Comparison of ENCODE assay signal across 33 cellular contexts in the genomic region with DNA sequence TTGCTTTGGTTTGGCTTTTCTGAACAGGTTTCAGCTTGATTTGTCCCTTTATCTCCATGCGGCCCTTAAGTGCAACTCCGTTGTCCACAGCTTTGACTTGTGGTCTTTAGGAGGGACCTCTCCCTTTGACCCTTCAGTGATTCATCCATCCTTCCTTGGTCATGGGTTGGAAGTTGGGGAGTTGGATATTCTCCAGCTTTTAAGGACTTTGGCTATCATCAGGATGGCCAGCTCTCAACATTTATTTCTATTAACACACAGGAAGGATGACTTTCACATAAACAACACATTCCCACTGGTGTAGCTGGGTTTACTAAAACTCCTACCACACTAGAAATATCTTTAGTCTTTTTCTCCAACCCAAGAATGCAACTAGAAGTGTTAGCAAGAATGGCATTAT. TPM values are rescaled to one million over a fixed set of nuclear protein-coding genes. Genes with fewer than 3 reads are reported as not detected.
DNase-seq lines count a peak whose midpoint lies in the region; TF ChIP-seq lines count a peak whose summit lies in the region.
"Had no signal": no experiment of that assay in that cellular context is flagged by ENCODE, and none has a peak within 500 bp of the region (broad histone marks: within the 10 kb centered on the region; RNA-seq: fewer than 3 reads in every experiment).

No MANE protein-coding gene starts in this region.

- H3K4me3 Mint-ChIP-seq in mesothelial cell of epicardium, result no peak overlapping the region
- H3K4me3 Mint-ChIP-seq: activated CD4-positive, alpha-beta memory T cell treated with anti-CD3 and anti-CD28 coated beads, Interleukin-2, amount 10 ng/mL, durations not matched to agents 7 days and 5 days; activated naive CD4-positive, alpha-beta T cell treated with anti-CD3 and anti-CD28 coated beads for 36 hours; activated T-helper 1 cell treated with anti-CD3 and anti-CD28 coated beads, Interleukin-12 subunit alpha, Interleukin-12 subunit beta, Interleukin-2, Interleukin-4 antibody, amounts not matched to agents 30 ng/mL and 10 ng/mL and 1 ng/mL, durations not matched to agents 14 hours and 24 hours and 36 hours; CD14-positive monocyte; naive thymus-derived CD4-positive, alpha-beta T cell; stimulated activated effector memory CD8-positive, alpha-beta T cell treated with anti-CD3 and anti-CD28 coated beads, Interleukin-12 subunit alpha, Interleukin-12 subunit beta, amount 100 ng/mL, for 72 hours had no signal

- peaks cover 4% of the 10 kb centered on the region for H3K9me3 Mint-ChIP-seq in mesothelial cell of epicardium
- H3K9me3 Mint-ChIP-seq: activated CD4-positive, alpha-beta memory T cell treated with anti-CD3 and anti-CD28 coated beads, Interleukin-2, amount 10 ng/mL, durations not matched to agents 7 days and 5 days had no signal

- H3K4me1 ChIP-seq in GM23248 (ENCODE audit: insufficient read depth), result peaks cover 57% of the 10 kb centered on the region
- H3K4me1 ChIP-seq: body of pancreas, left ventricle myocardium inferior, right lobe of liver, upper lobe of left lung had no signal

- 37 to 44% methylated on average over 2 of the region's 2 CpGs for WGBS in GM23248 (ENCODE audit: low coverage in 1 of 2, low lambda C conversion rate in 2 of 2, missing lambda C conversion rate in 2 of 2), 2 experiments

- no peak overlapping the region for H3K27ac Mint-ChIP-seq in mesothelial cell of epicardium
- H3K27ac Mint-ChIP-seq: activated CD4-positive, alpha-beta memory T cell treated with anti-CD3 and anti-CD28 coated beads, Interleukin-2, amount 10 ng/mL, durations not matched to agents 7 days and 5 days; activated naive CD4-positive, alpha-beta T cell treated with anti-CD3 and anti-CD28 coated beads for 36 hours; activated T-helper 1 cell treated with anti-CD3 and anti-CD28 coated beads, Interleukin-12 subunit alpha, Interleukin-12 subunit beta, Interleukin-2, Interleukin-4 antibody, amounts not matched to agents 30 ng/mL and 10 ng/mL and 1 ng/mL, durations not matched to agents 14 hours and 24 hours and 36 hours; naive thymus-derived CD4-positive, alpha-beta T cell; progenitor cell of endocrine pancreas; stimulated activated effector memory CD8-positive, alpha-beta T cell treated with anti-CD3 and anti-CD28 coated beads, Interleukin-12 subunit alpha, Interleukin-12 subunit beta, amount 100 ng/mL, for 72 hours had no signal

- TF ChIP-seq CTCF in fibroblast of mammary gland (conservative IDR thresholded peaks at IDR 0.05; ENCODE audit: control insufficient read depth, insufficient read depth, low read depth, low read length), result no peak
- TF ChIP-seq CTCF in mesothelial cell of epicardium (IDR thresholded peaks at IDR 0.05; ENCODE audit: unreplicated experiment), result no peak

- H4K20me1 ChIP-seq in GM23248 (ENCODE audit: insufficient read depth), result no peaks in the 10 kb centered on the region

- peak overlapping the region; percentile 3 for H3K4me2 ChIP-seq in GM23248 (ENCODE audit: unreplicated experiment)
- H3K4me2 ChIP-seq: PC-9 had no signal

- no peaks in the 10 kb centered on the region for H3K9me3 ChIP-seq in GM23248 (ENCODE audit: low read depth)
- H3K9me3 ChIP-seq: body of pancreas, right lobe of liver, upper lobe of left lung had no signal

- no peaks in the 10 kb centered on the region for H3K27me3 ChIP-seq in GM23248 (replicated peaks; ENCODE audit: insufficient read depth)
- H3K27me3 ChIP-seq: body of pancreas, right lobe of liver, upper lobe of left lung had no signal

- no peak overlapping the region for H2AFZ ChIP-seq in GM23248
- H2AFZ ChIP-seq: PC-9 had no signal

- peak overlapping the region; percentile 52 for H3K27ac ChIP-seq in GM23248
- H3K27ac ChIP-seq: body of pancreas, dorsolateral prefrontal cortex, left ventricle myocardium inferior, PC-9, right lobe of liver, upper lobe of left lung had no signal

- H3K4me1 Mint-ChIP-seq in mesothelial cell of epicardium, result no peaks in the 10 kb centered on the region
- H3K4me1 Mint-ChIP-seq: activated CD4-positive, alpha-beta memory T cell treated with anti-CD3 and anti-CD28 coated beads, Interleukin-2, amount 10 ng/mL, durations not matched to agents 7 days and 5 days; CD14-positive monocyte; naive thymus-derived CD4-positive, alpha-beta T cell; stimulated activated effector memory CD8-positive, alpha-beta T cell treated with anti-CD3 and anti-CD28 coated beads, Interleukin-12 subunit alpha, Interleukin-12 subunit beta, amount 100 ng/mL, for 72 hours had no signal

- peak; percentile 40 for DNase-seq in GM23248
- DNase-seq in RPMI7951 (ENCODE audit: low read depth), result peak; percentile 87
- peak; percentile 71 for DNase-seq in fibroblast of mammary gland (ENCODE audit: low read depth)
- DNase-seq in skeletal muscle cell (ENCODE audit: low read depth), result peak; percentile 36
- DNase-seq in kidney tubule cell (ENCODE audit: low spot score), result no peak
- no peak for DNase-seq in C1 segment of cervical spinal cord (lab: John Stamatoyannopoulos, UW)
- no peak for DNase-seq in mesothelial cell of epicardium (ENCODE audit: low spot score in 2 of 2, unreplicated experiment in 2 of 2)
- no peak for DNase-seq in medulla oblongata (ENCODE audit: extremely low spot score)
- DNase-seq: activated CD4-positive, alpha-beta memory T cell treated with anti-CD3 and anti-CD28 coated beads, Interleukin-2, amount 10 ng/mL, durations not matched to agents 7 days and 5 days; activated CD4-positive, alpha-beta T cell treated with anti-CD3 and anti-CD28 coated beads for 1 hour; activated CD8-positive, alpha-beta memory T cell treated with anti-CD3 and anti-CD28 coated beads, Interleukin-2, amount 50 U/mL, for 4 hours; activated naive CD4-positive, alpha-beta T cell treated with anti-CD3 and anti-CD28 coated beads for 36 hours; body of pancreas; DMS79 treated with DMSO at 0.1 percent for 48 hours; dorsolateral prefrontal cortex; glutamatergic neuron; Karpas-422; left ventricle myocardium inferior; midbrain; naive thymus-derived CD4-positive, alpha-beta T cell; NCI-H1417 treated with DMSO at 0.1 percent for 48 hours; NCI-H2081 treated with DMSO at 0.1 percent for 48 hours; NCI-H345; NCI-H69; PC-9; right lobe of liver; Right ventricle myocardium superior; substantia nigra; upper lobe of left lung had no signal

- H3K36me3 Mint-ChIP-seq in mesothelial cell of epicardium, result no peaks in the 10 kb centered on the region
- H3K36me3 Mint-ChIP-seq: CD14-positive monocyte; stimulated activated effector memory CD8-positive, alpha-beta T cell treated with anti-CD3 and anti-CD28 coated beads, Interleukin-12 subunit alpha, Interleukin-12 subunit beta, amount 100 ng/mL, for 72 hours had no signal

- in situ Hi-C loops in GM23248 (cut with MboI), result no loop called here

- peaks cover 50% of the 10 kb centered on the region for H3F3A ChIP-seq in GM23248 (ENCODE audit: insufficient read depth)

- H3K4me3 ChIP-seq in GM23248 (no peak overlapping the region), fibroblast of mammary gland (ENCODE audit: control insufficient read depth, low read depth, low read length) (no peak overlapping the region), skeletal muscle cell (ENCODE audit: low read depth, low read length) (no peak overlapping the region)
- H3K4me3 ChIP-seq: body of pancreas, dorsolateral prefrontal cortex, left ventricle myocardium inferior, PC-9, right lobe of liver, upper lobe of left lung had no signal

- peaks cover 5% of the 10 kb centered on the region for H3K27me3 Mint-ChIP-seq in mesothelial cell of epicardium (ENCODE audit: low read depth)
- H3K27me3 Mint-ChIP-seq: activated CD4-positive, alpha-beta memory T cell treated with anti-CD3 and anti-CD28 coated beads, Interleukin-2, amount 10 ng/mL, durations not matched to agents 7 days and 5 days; progenitor cell of endocrine pancreas had no signal

- no peak overlapping the region for H3K9ac ChIP-seq in GM23248

- no peaks in the 10 kb centered on the region; the same call in 1 of the 2 replicates for H3K9me2 ChIP-seq in GM23248 (ENCODE audit: insufficient read depth)

- H3K36me3 ChIP-seq in GM23248 (ENCODE audit: low read depth), result no peaks in the 10 kb centered on the region
- H3K36me3 ChIP-seq: left ventricle myocardium inferior, right lobe of liver, upper lobe of left lung had no signal

- H3K79me2 ChIP-seq in GM23248 (ENCODE audit: insufficient read depth), result no peaks in the 10 kb centered on the region

RNA-seq across cellular contexts. Expression of a gene that starts 50.9 kb away (rescaled TPM):
- total RNA-seq in GM23248 (2014; rRNA removed; shearing (Covaris generic)), result 2.5 and 5.6 TPM in 2 replicates
- 3.7 and 5.7 TPM in 2 replicates for polyA plus RNA-seq in GM23248 (2016; fragmentation: Nextera tagmentation; extraction: Ambion mirVana)
- total RNA-seq in RPMI7951 (2014; rRNA removed; shearing (Covaris generic)), result 19.1 and 26.3 TPM in 2 replicates
- total RNA-seq in mesothelial cell of epicardium, result 6.9 to 8.2 TPM (median 7.7 TPM) in 3 replicates
- total RNA-seq: body of pancreas had no signal
- polyA plus RNA-seq: CD14-positive monocyte; naive thymus-derived CD4-positive, alpha-beta T cell had no signal

Comparison
In these comparisons a context has a peak if more than half of its experiments do, and no peak if none do; other contexts are left out.
1. DNase-seq: peak in GM23248 (single experiment), RPMI7951 (single experiment), fibroblast of mammary gland (single experiment) and skeletal muscle cell (single experiment); none in kidney tubule cell (single experiment), C1 segment of cervical spinal cord (0 of 14), mesothelial cell of epicardium (0 of 2) and medulla oblongata (single experiment).